Comparison of ENCODE assay signal across 8 cellular contexts in the genomic region with DNA sequence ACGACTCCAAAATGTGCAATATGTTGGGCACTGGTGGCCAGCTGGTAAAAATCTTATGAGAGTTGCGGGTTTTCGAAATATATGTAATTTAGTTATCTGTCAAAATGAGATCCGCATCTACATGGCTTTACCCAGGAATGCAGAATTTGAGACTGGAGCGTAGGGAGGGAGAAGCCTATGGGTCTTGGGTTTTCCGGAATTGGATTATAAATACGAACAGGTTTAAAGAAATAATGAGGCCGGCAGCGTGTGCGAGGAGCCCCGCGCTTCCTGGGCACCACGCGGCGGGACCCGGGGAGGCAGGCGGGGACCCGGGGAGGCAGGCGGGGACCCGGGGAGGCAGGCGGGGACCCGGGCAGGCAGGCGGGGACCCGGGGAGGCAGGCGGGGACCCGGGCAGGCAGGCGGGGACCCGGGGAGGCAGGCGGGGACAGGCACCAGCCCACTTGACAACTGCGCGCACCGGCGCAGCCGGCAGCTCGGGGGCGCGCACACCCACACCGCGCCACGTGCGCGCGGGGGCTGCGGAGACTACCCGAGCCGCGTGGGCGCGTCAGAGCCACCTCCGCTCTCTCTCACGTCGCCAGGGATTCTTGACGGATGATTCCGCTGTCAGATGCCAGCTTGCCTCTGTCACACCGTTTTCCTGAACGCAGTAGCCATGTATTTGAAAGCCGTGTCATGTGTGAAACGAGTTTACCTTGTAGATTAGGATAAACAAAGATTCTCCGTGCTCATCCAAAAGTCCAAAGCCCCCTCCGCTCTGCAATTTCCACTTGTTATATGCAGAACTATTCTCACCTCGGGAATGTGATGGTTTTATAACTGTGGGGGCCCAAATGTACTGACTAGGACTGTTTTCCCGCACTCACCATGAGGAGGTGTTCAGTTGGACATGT. TPM values are rescaled to one million over a fixed set of nuclear protein-coding genes. Genes with fewer than 3 reads are reported as not detected.
DNase-seq lines count a peak whose midpoint lies in the region; ATAC-seq and TF ChIP-seq lines count a peak whose summit lies in the region.

No MANE protein-coding gene starts in this region.

- peak overlapping the region in 1 of 3 experiments; percentile 32; a peak in 1 of 7 replicates for H3K27ac Mint-ChIP-seq in H9

- H3K4me1 Mint-ChIP-seq in H9, result peaks cover 11 to 16% of the 10 kb centered on the region in 2 experiments

- H3K79me1 ChIP-seq in H9 (ENCODE audit: insufficient read depth, low read depth, low read length, poor library complexity, severe bottlenecking), result no peaks in the 10 kb centered on the region

- no peak overlapping the region for H3K9ac ChIP-seq in H9 (ENCODE audit: extremely low read depth, insufficient read length, low read length)

- no peak overlapping the region for H2BK20ac ChIP-seq in H9 (ENCODE audit: low read depth, low read length, poor library complexity, severe bottlenecking)

- no peak overlapping the region for H4K5ac ChIP-seq in H9 (ENCODE audit: insufficient read length, low read depth, low read length)

- no peak overlapping the region for H3K23ac ChIP-seq in H9 (ENCODE audit: insufficient read length, low read depth, low read length)

- H3K56ac ChIP-seq in H9 (ENCODE audit: insufficient read length, low read depth, low read length), result no peak overlapping the region

- H2AFZ ChIP-seq in H9 (ENCODE audit: low read length), result no peak overlapping the region

- no peaks in the 10 kb centered on the region for H3K79me2 ChIP-seq in H9 (ENCODE audit: insufficient read depth, low read length)

- H3K18ac ChIP-seq in H9 (ENCODE audit: insufficient read length, low read depth, low read length), result no peak overlapping the region

- no peak overlapping the region for H2BK15ac ChIP-seq in H9 (ENCODE audit: low read depth, low read length)

- no peak for TF ChIP-seq CTCF in H9 (conservative IDR thresholded peaks at IDR 0.05)

- no peak overlapping the region for H3K4ac ChIP-seq in H9 (ENCODE audit: low read depth, low read length)

- H2AK5ac ChIP-seq in H9 (ENCODE audit: insufficient read length, low read length), result no peak overlapping the region

- no peak overlapping the region for H4K91ac ChIP-seq in H9 (ENCODE audit: insufficient read length, low read depth, low read length)

- H3K27me3 Mint-ChIP-seq in H9 (ENCODE audit: low read depth), result peaks cover 26% of the 10 kb centered on the region

- peaks cover 3% of the 10 kb centered on the region for H3K23me2 ChIP-seq in H9 (ENCODE audit: insufficient read length, low read depth, low read length, poor library complexity, severe bottlenecking)

- no peak overlapping the region for H4K8ac ChIP-seq in H9 (replicated peaks; ENCODE audit: insufficient read length, low read depth, low read length)

- no peak overlapping the region for H2BK5ac ChIP-seq in H9 (ENCODE audit: insufficient read length, low read length)

- no peak overlapping the region for H3T11ph ChIP-seq in H9 (ENCODE audit: low read length)

- no peak overlapping the region for H3K27ac ChIP-seq in H9 (ENCODE audit: insufficient read length, low read depth, low read length)

- no peak overlapping the region for H2BK12ac ChIP-seq in H9 (ENCODE audit: insufficient read length, low read depth, low read length)

- no peaks in the 10 kb centered on the region for H4K20me1 ChIP-seq in H9 (ENCODE audit: control insufficient read depth, insufficient read depth, insufficient read length)

- ATAC-seq in left lobe of liver, result peak; percentile 76

- H3K9me3 Mint-ChIP-seq in H9, result no peaks in the 10 kb centered on the region

- no CpG with 5 or more reads among the region's 62 CpGs for WGBS in H9 (ENCODE audit: extremely low coverage, insufficient read length, low lambda C conversion rate)

- peak overlapping the region; percentile 88 for H3K4me2 ChIP-seq in H9 (ENCODE audit: insufficient read depth, insufficient read length, low read length)

- H3K4me1 ChIP-seq in H9 (ENCODE audit: insufficient read depth, low read length), result no peaks in the 10 kb centered on the region

- peak overlapping the region; percentile 68 to 88 for H3K4me3 Mint-ChIP-seq in H9

- H3K14ac ChIP-seq in H9 (ENCODE audit: insufficient read depth, low read length), result peak overlapping the region; percentile 41; the same call in 1 of the 2 replicates

- H3K9me3 ChIP-seq in H9 (ENCODE audit: control insufficient read depth, low read depth, low read length), result no peaks in the 10 kb centered on the region

- H3K27me3 ChIP-seq in H9 (ENCODE audit: insufficient read depth, low read length), result no peaks in the 10 kb centered on the region; the same call in 1 of the 2 replicates

- DNase-seq in Daoy (ENCODE audit: low read depth) (peak; percentile 50), H9 (no peak), NCI-H1105 (lab: John Stamatoyannopoulos, UW) (peak; percentile 13), left lobe of liver (ENCODE audit: low spot score) (no peak), ureter (ENCODE audit: low spot score) (no peak)
- peak; percentile 52 for DNase-seq in activated CD4-positive, CD25-positive, alpha-beta regulatory T cell treated with anti-CD3 and anti-CD28 coated beads, Interleukin-2, amount 50 U/mL, for 72 hours
- peak; percentile 73 for DNase-seq in central memory CD4-positive, alpha-beta T cell
- peak; percentile 80 for DNase-seq in stimulated activated CD4-positive, alpha-beta T cell treated with anti-CD3 and anti-CD28 coated beads, Interleukin-2, amount 100 ng/mL, for 4 hours (ENCODE audit: low read depth)

- no peak overlapping the region for H2BK120ac ChIP-seq in H9 (ENCODE audit: low read depth, low read length, poor library complexity, severe bottlenecking)

- H3K36me3 Mint-ChIP-seq in H9 (ENCODE audit: insufficient read depth in 1 of 3, low read depth in 3 of 3), result no peaks in the 10 kb centered on the region

RNA-seq across cellular contexts. Expression of gene HNRNPU, which starts 54.3 kb away (rescaled TPM):
- 691 and 753 TPM in 2 replicates for total RNA-seq in Daoy (2014; rRNA removed; shearing (Covaris generic))
- total RNA-seq in H9 (2021), result 651 and 657 TPM in 2 replicates
- total RNA-seq in left lobe of liver, result 85.2 TPM
- total RNA-seq in ureter, result 356 TPM

Comparison
In these comparisons a context has a peak if more than half of its experiments do, and no peak if none do; other contexts are left out.
1. DNase-seq: peak in Daoy (single experiment), NCI-H1105 (single experiment), activated CD4-positive, CD25-positive, alpha-beta regulatory T cell treated with anti-CD3 and anti-CD28 coated beads, Interleukin-2, amount 50 U/mL, for 72 hours (single experiment), central memory CD4-positive, alpha-beta T cell (single experiment) and stimulated activated CD4-positive, alpha-beta T cell treated with anti-CD3 and anti-CD28 coated beads, Interleukin-2, amount 100 ng/mL, for 4 hours (single experiment); none in H9 (single experiment), left lobe of liver (single experiment) and ureter (single experiment).